In genomic region chr1:245153645-245154428, GRCh38 we compare ENCODE assay signal across 8 cellular contexts. TPM values are rescaled to one million over a fixed set of nuclear protein-coding genes. Genes with fewer than 3 reads are reported as not detected.
DNase-seq lines count a peak whose midpoint lies in the region; ATAC-seq and TF ChIP-seq lines count a peak whose summit lies in the region.

No MANE protein-coding gene starts in this region.

- H3K9me3 Mint-ChIP-seq in activated T-helper 1 cell treated with anti-CD3 and anti-CD28 coated beads, Interleukin-12 subunit alpha, Interleukin-12 subunit beta, Interleukin-2, Interleukin-4 antibody, amounts not matched to agents 30 ng/mL and 10 ng/mL and 1 ng/mL, durations not matched to agents 14 hours and 24 hours and 36 hours, result no peaks in the 10 kb centered on the region

- peak overlapping the region; percentile 75 for H3K4me3 Mint-ChIP-seq in activated T-helper 1 cell treated with anti-CD3 and anti-CD28 coated beads, Interleukin-12 subunit alpha, Interleukin-12 subunit beta, Interleukin-2, Interleukin-4 antibody, amounts not matched to agents 30 ng/mL and 10 ng/mL and 1 ng/mL, durations not matched to agents 14 hours and 24 hours and 36 hours

- intact Hi-C loops in activated T-helper 1 cell treated with anti-CD3 and anti-CD28 coated beads, Interleukin-12 subunit alpha, Interleukin-12 subunit beta, Interleukin-2, Interleukin-4 antibody, amounts not matched to agents 30 ng/mL and 10 ng/mL and 1 ng/mL, durations not matched to agents 14 hours and 24 hours and 36 hours (cut with micrococcal nuclease), result loop anchor here (1.0 to 10.0 kb wide), 8 partner anchors 228 to 1541 kb away; partner anchors contain the start of genes CNST, HNRNPU and TFB2M
- intact Hi-C loops in Right ventricle myocardium superior (cut with DNase I) (loop anchor here (2.0 to 10.0 kb wide), 3 partner anchors 221 to 1341 kb away; no protein-coding TSS in a partner anchor), psoas muscle (cut with DNase I) (loop anchor here (1.0 to 10.0 kb wide), 6 partner anchors 227 to 1338 kb away; no protein-coding TSS in a partner anchor)

- peak; percentile 43 for DNase-seq in ELF-1 (ENCODE audit: low read depth, low spot score)
- no peak for DNase-seq in Jurkat, Clone E6-1 (ENCODE audit: low read depth, low spot score)
- DNase-seq in activated T-helper 1 cell treated with anti-CD3 and anti-CD28 coated beads, Interleukin-12 subunit alpha, Interleukin-12 subunit beta, Interleukin-2, Interleukin-4 antibody, amounts not matched to agents 30 ng/mL and 10 ng/mL and 1 ng/mL, durations not matched to agents 14 hours and 24 hours and 36 hours (ENCODE audit: low spot score), result no peak
- DNase-seq in Right ventricle myocardium superior, result no peak
- DNase-seq in psoas muscle, result peak in 1 of 2 donors; percentile 59
- DNase-seq in NCI-H2196 (lab: John Stamatoyannopoulos, UW; ENCODE audit: unreplicated experiment), result no peak
- no peak for DNase-seq in cerebellum (ENCODE audit: low spot score)
- DNase-seq in DMS79 treated with DMSO at 0.1 percent for 48 hours (lab: John Stamatoyannopoulos, UW), result no peak

- H3K36me3 Mint-ChIP-seq in activated T-helper 1 cell treated with anti-CD3 and anti-CD28 coated beads, Interleukin-12 subunit alpha, Interleukin-12 subunit beta, Interleukin-2, Interleukin-4 antibody, amounts not matched to agents 30 ng/mL and 10 ng/mL and 1 ng/mL, durations not matched to agents 14 hours and 24 hours and 36 hours (ENCODE audit: low read depth), result no peaks in the 10 kb centered on the region

- H3K27me3 ChIP-seq in psoas muscle (ENCODE audit: insufficient read depth in 3 of 3, low read length in 2 of 3), result peaks cover 0 to 84% (median 22%) of the 10 kb centered on the region in 3 donors

- H3K4me1 ChIP-seq in psoas muscle, result peaks cover 29% of the 10 kb centered on the region

- peak; percentile 42 for ATAC-seq in Right ventricle myocardium superior (ENCODE audit: poor library complexity)
- peak in 3 of 4 donors; percentile 37 to 63 (median 44) for ATAC-seq in psoas muscle

- H3K27me3 Mint-ChIP-seq in activated T-helper 1 cell treated with anti-CD3 and anti-CD28 coated beads, Interleukin-12 subunit alpha, Interleukin-12 subunit beta, Interleukin-2, Interleukin-4 antibody, amounts not matched to agents 30 ng/mL and 10 ng/mL and 1 ng/mL, durations not matched to agents 14 hours and 24 hours and 36 hours (ENCODE audit: insufficient read depth), result peaks cover 64% of the 10 kb centered on the region

- H3K4me1 Mint-ChIP-seq in activated T-helper 1 cell treated with anti-CD3 and anti-CD28 coated beads, Interleukin-12 subunit alpha, Interleukin-12 subunit beta, Interleukin-2, Interleukin-4 antibody, amounts not matched to agents 30 ng/mL and 10 ng/mL and 1 ng/mL, durations not matched to agents 14 hours and 24 hours and 36 hours (ENCODE audit: low read depth), result peaks cover 13% of the 10 kb centered on the region

- peak overlapping the region; percentile 31 for H3K4me3 ChIP-seq in Jurkat, Clone E6-1 (ENCODE audit: low read length)
- H3K4me3 ChIP-seq in psoas muscle, result peak overlapping the region; percentile 64

- H3K9me3 ChIP-seq in psoas muscle, result no peaks in the 10 kb centered on the region

- H3K36me3 ChIP-seq in psoas muscle (ENCODE audit: insufficient read depth in 1 of 2, low read depth in 1 of 2), result no peaks in the 10 kb centered on the region

- WGBS in psoas muscle, 3 donors, result 0 to 1% (median 1%) methylated on average over 46 to 70 of the region's 70 CpGs

- no peak overlapping the region for H3K27ac Mint-ChIP-seq in activated T-helper 1 cell treated with anti-CD3 and anti-CD28 coated beads, Interleukin-12 subunit alpha, Interleukin-12 subunit beta, Interleukin-2, Interleukin-4 antibody, amounts not matched to agents 30 ng/mL and 10 ng/mL and 1 ng/mL, durations not matched to agents 14 hours and 24 hours and 36 hours

- H3K27ac ChIP-seq in psoas muscle, result no peak overlapping the region

- TF ChIP-seq CTCF in psoas muscle (IDR thresholded peaks at IDR 0.05), result no peak

RNA-seq across cellular contexts. Expression of gene KIF26B, which starts 0.9 kb away (rescaled TPM):
- 0.26 TPM for polyA plus RNA-seq in Jurkat, Clone E6-1 (2012; ENCODE audit: insufficient read depth, insufficient read length)
- 0.07 and 0.13 TPM in 2 replicates for total RNA-seq in activated T-helper 1 cell treated with anti-CD3 and anti-CD28 coated beads, Interleukin-12 subunit alpha, Interleukin-12 subunit beta, Interleukin-2, Interleukin-4 antibody, amounts not matched to agents 30 ng/mL and 10 ng/mL and 1 ng/mL, durations not matched to agents 14 hours and 24 hours and 36 hours
- 2.4 TPM for total RNA-seq in Right ventricle myocardium superior
- under 1 TPM; 0.06 to 0.32 (median 0.12) TPM for total RNA-seq in psoas muscle
- under 1 TPM; 0.01 to 0.05 (median 0.03) TPM for polyA plus RNA-seq in psoas muscle
- total RNA-seq in cerebellum, result 22.0 TPM
